Comparison of ENCODE assay signal across 3 cellular contexts in genomic region chr19:53927745-53928144, GRCh38.
A peak's percentile ranks its signal among the peaks of the same experiment; 100 is the strongest.
TF ChIP-seq lines count a peak whose summit lies in the region.

No MANE protein-coding gene starts in this region.

TF ChIP-seq in SK-N-SH, 30 proteins besides CTCF, POLR2A, EP300 and RAD21:
- no peak for TF ChIP-seq FOSL2 (IDR thresholded peaks at IDR 0.05; ENCODE audit: borderline replicate concordance, low read depth)
- TF ChIP-seq RXRA (IDR thresholded peaks at IDR 0.05; ENCODE audit: borderline replicate concordance, low read depth) = no peak
- TF ChIP-seq GABPA (IDR thresholded peaks at IDR 0.05; ENCODE audit: low read depth) = no peak
- peak; percentile 95 for TF ChIP-seq REST (IDR thresholded peaks at IDR 0.05; ENCODE audit: low read depth, low read length)

TF ChIP-seq in SK-N-SH treated with all-trans-retinoic acid at 6 μM for 48 hours, 23 proteins besides CTCF, POLR2A, EP300 and RAD21:
- no peak for TF ChIP-seq OSR1 (CRISPR knock-in tag; IDR thresholded peaks at IDR 0.05)
- TF ChIP-seq ZC3H10 (CRISPR knock-in tag; IDR thresholded peaks at IDR 0.05) = no peak
- TF ChIP-seq CSRNP3 (CRISPR knock-in tag; IDR thresholded peaks at IDR 0.05) = no peak
- no peak for TF ChIP-seq POU6F1 (CRISPR knock-in tag; IDR thresholded peaks at IDR 0.05; ENCODE audit: borderline replicate concordance, low read depth)
- TF ChIP-seq GLIS3 (CRISPR knock-in tag; IDR thresholded peaks at IDR 0.05) = no peak
- no peak for TF ChIP-seq ZNF565 (CRISPR knock-in tag; conservative IDR thresholded peaks at IDR 0.05; ENCODE audit: low read depth)
- no peak for TF ChIP-seq PPARA (CRISPR knock-in tag; IDR thresholded peaks at IDR 0.05; ENCODE audit: borderline replicate concordance)
- no peak for TF ChIP-seq ISL1 (CRISPR knock-in tag; IDR thresholded peaks at IDR 0.05)
- no peak for TF ChIP-seq ZNF8 (CRISPR knock-in tag; IDR thresholded peaks at IDR 0.05)
- TF ChIP-seq TCF4 (CRISPR knock-in tag; IDR thresholded peaks at IDR 0.05; ENCODE audit: borderline replicate concordance) = no peak
- no peak for TF ChIP-seq ZFP3 (CRISPR knock-in tag; IDR thresholded peaks at IDR 0.05)
- no peak for TF ChIP-seq CSDC2 (CRISPR knock-in tag; IDR thresholded peaks at IDR 0.05)
- TF ChIP-seq ZNF70 (CRISPR knock-in tag; IDR thresholded peaks at IDR 0.05) = no peak

TF ChIP-seq in K562, 482 proteins besides CTCF, POLR2A, EP300 and RAD21 (continues in another document):
- TF ChIP-seq ZNF174 (CRISPR knock-in tag; IDR thresholded peaks at IDR 0.05) (no peak), MIER1 (IDR thresholded peaks at IDR 0.05; ENCODE audit: low read depth) (peak; percentile 98), PCBP1 (IDR thresholded peaks at IDR 0.05; ENCODE audit: low read depth, low read length, poor library complexity, severe bottlenecking) (no peak), DIDO1 (tag; IDR thresholded peaks at IDR 0.05; ENCODE audit: low read depth) (no peak), PHF20 (IDR thresholded peaks at IDR 0.05; ENCODE audit: partially characterized antibody) (no peak), SIRT6 (IDR thresholded peaks at IDR 0.05; ENCODE audit: low read depth, low read length) (no peak), CHAMP1 (IDR thresholded peaks at IDR 0.05) (peak; percentile 46; the same call in 1 of the 2 replicates), COPS2 (conservative IDR thresholded peaks at IDR 0.05) (no peak), REST (CRISPR knock-in tag; IDR thresholded peaks at IDR 0.05; ENCODE audit: low read depth) (peak; percentile 93), ZNF277 (CRISPR knock-in tag; IDR thresholded peaks at IDR 0.05; ENCODE audit: borderline replicate concordance) (no peak), PTTG1 (tag; IDR thresholded peaks at IDR 0.05; ENCODE audit: low read depth) (no peak), HOMEZ (CRISPR knock-in tag; IDR thresholded peaks at IDR 0.05) (no peak), HDAC2 (IDR thresholded peaks at IDR 0.05) (peak; percentile 69; the same call in 1 of the 2 replicates), POLR3G (IDR thresholded peaks at IDR 0.05; ENCODE audit: extremely low read depth, insufficient read length, insufficient replicate concordance) (no peak), SIN3B (IDR thresholded peaks at IDR 0.05; ENCODE audit: low read depth) (no peak), ZNF79 (CRISPR knock-in tag; IDR thresholded peaks at IDR 0.05; ENCODE audit: low read depth) (no peak), NCOA1 (IDR thresholded peaks at IDR 0.05; ENCODE audit: low read depth) (0 out of 2 replicates have a peak, but pooled peaks have one; percentile 26), CREM (IDR thresholded peaks at IDR 0.05; ENCODE audit: low read depth) (peak; percentile 60; the same call in 1 of the 2 replicates), AFF1 (IDR thresholded peaks at IDR 0.05; ENCODE audit: low read depth in 1 of 2, partially characterized antibody in 2 of 2) (peak in 1 of 2 experiments; percentile 93), RFX5 (IDR thresholded peaks at IDR 0.05; ENCODE audit: low read depth, low read length) (no peak), DEAF1 (CRISPR knock-in tag; IDR thresholded peaks at IDR 0.05) (no peak), EHMT2 (IDR thresholded peaks at IDR 0.05) (peak; percentile 99), IRF9 (tag; IDR thresholded peaks at IDR 0.05) (no peak), ZZZ3 (IDR thresholded peaks at IDR 0.05) (no peak), CXXC5 (CRISPR knock-in tag; IDR thresholded peaks at IDR 0.05) (peak; percentile 24; the same call in 1 of the 2 replicates), FOXO4 (CRISPR knock-in tag; IDR thresholded peaks at IDR 0.05) (no peak), ZNF449 (CRISPR knock-in tag; IDR thresholded peaks at IDR 0.05) (no peak), SMARCB1 (IDR thresholded peaks at IDR 0.05; ENCODE audit: insufficient read length, low read depth) (no peak), DMBX1 (CRISPR knock-in tag; IDR thresholded peaks at IDR 0.05; ENCODE audit: borderline replicate concordance) (peak; percentile 74; the same call in 1 of the 2 replicates)
